Comparison of ENCODE assay signal across 1 cellular context in the genomic region with DNA sequence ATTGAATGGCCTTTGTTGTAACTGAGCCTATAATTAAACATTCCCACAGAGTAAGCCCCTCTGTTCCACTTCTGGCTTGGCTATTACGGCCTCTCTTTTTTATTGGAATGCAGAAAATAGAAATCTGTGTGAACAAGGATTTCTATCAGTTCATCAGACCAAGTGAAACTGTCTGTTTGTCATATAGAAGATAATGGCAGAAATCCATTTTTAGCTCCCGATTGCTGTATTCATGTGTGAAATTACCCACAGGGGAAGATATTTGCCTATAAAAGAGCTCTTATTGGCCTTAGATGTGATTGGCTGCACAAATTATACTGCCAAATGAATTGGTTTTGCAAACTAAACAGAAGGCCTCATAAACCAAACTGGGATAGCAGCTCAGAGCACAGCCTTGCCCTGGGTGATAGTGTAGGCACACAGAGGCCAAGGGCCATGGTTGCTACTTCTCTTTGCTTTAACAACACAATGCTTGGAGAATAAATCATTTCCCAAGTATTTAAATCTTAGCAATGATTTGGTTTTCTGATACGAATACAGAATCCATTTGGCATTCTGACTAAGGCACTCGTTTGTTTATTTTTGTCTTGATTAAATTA.
TF ChIP-seq lines count a peak whose summit lies in the region.

No MANE protein-coding gene starts in this region.

TF ChIP-seq in GM23338, 12 proteins besides CTCF, POLR2A, EP300 and RAD21 (continued from another document):
- TF ChIP-seq, protein P1, sequence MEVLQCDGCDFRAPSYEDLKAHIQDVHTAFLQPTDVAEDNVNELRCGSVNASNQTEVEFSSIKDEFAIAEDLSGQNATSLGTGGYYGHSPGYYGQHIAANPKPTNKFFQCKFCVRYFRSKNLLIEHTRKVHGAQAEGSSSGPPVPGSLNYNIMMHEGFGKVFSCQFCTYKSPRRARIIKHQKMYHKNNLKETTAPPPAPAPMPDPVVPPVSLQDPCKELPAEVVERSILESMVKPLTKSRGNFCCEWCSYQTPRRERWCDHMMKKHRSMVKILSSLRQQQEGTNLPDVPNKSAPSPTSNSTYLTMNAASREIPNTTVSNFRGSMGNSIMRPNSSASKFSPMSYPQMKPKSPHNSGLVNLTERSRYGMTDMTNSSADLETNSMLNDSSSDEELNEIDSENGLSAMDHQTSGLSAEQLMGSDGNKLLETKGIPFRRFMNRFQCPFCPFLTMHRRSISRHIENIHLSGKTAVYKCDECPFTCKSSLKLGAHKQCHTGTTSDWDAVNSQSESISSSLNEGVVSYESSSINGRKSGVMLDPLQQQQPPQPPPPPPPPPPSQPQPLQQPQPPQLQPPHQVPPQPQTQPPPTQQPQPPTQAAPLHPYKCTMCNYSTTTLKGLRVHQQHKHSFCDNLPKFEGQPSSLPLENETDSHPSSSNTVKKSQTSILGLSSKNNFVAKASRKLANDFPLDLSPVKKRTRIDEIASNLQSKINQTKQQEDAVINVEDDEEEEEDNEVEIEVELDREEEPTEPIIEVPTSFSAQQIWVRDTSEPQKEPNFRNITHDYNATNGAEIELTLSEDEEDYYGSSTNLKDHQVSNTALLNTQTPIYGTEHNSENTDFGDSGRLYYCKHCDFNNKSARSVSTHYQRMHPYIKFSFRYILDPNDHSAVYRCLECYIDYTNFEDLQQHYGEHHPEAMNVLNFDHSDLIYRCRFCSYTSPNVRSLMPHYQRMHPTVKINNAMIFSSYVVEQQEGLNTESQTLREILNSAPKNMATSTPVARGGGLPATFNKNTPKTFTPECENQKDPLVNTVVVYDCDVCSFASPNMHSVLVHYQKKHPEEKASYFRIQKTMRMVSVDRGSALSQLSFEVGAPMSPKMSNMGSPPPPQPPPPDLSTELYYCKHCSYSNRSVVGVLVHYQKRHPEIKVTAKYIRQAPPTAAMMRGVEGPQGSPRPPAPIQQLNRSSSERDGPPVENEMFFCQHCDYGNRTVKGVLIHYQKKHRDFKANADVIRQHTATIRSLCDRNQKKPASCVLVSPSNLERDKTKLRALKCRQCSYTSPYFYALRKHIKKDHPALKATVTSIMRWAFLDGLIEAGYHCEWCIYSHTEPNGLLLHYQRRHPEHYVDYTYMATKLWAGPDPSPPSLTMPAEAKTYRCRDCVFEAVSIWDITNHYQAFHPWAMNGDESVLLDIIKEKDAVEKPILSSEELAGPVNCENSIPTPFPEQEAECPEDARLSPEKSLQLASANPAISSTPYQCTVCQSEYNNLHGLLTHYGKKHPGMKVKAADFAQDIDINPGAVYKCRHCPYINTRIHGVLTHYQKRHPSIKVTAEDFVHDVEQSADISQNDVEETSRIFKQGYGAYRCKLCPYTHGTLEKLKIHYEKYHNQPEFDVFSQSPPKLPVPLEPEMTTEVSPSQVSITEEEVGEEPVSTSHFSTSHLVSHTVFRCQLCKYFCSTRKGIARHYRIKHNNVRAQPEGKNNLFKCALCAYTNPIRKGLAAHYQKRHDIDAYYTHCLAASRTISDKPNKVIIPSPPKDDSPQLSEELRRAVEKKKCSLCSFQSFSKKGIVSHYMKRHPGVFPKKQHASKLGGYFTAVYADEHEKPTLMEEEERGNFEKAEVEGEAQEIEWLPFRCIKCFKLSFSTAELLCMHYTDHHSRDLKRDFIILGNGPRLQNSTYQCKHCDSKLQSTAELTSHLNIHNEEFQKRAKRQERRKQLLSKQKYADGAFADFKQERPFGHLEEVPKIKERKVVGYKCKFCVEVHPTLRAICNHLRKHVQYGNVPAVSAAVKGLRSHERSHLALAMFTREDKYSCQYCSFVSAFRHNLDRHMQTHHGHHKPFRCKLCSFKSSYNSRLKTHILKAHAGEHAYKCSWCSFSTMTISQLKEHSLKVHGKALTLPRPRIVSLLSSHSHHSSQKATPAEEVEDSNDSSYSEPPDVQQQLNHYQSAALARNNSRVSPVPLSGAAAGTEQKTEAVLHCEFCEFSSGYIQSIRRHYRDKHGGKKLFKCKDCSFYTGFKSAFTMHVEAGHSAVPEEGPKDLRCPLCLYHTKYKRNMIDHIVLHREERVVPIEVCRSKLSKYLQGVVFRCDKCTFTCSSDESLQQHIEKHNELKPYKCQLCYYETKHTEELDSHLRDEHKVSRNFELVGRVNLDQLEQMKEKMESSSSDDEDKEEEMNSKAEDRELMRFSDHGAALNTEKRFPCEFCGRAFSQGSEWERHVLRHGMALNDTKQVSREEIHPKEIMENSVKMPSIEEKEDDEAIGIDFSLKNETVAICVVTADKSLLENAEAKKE (CRISPR knock-in tag; IDR thresholded peaks at IDR 0.05) = no peak
- TF ChIP-seq NANOG (IDR thresholded peaks at IDR 0.05; ENCODE audit: borderline replicate concordance) (no peak), CREB1 (CRISPR knock-in tag; IDR thresholded peaks at IDR 0.05; ENCODE audit: low read depth) (no peak), ZNF331 (CRISPR knock-in tag; IDR thresholded peaks at IDR 0.05; ENCODE audit: low read depth) (no peak), JUNB (IDR thresholded peaks at IDR 0.05; ENCODE audit: unreplicated experiment) (no peak), EZH2 (IDR thresholded peaks at IDR 0.05; ENCODE audit: low read depth, unreplicated experiment) (no peak)
TF ChIP-seq in GM23338: peak in this region for 0.
